28 cellular contexts compared by ENCODE assay signal in the genomic region with DNA sequence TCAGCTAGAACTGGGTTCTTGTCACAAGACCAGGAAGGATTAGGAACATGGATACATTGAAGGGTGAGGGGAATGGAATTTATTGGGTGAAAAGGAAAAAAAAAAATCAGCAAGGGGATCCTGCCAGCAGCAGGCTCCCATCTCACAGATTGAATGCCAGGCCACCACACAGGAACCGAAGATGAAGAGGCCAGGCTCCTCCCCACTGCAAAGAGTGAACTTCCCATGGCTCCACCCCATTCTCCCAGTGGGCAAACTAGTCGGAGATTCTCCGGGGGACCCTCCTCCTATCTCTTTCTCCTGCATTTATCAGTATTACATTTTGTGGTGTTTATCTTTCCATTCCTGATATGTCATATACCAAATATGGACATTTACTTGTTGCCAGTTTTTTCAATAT.
"Had no signal": no experiment of that assay in that cellular context is flagged by ENCODE, and none has a peak within 500 bp of the region (broad histone marks: within the 10 kb centered on the region; RNA-seq: fewer than 3 reads in every experiment).

No MANE protein-coding gene starts in this region.

- H3K4me3 ChIP-seq: adrenal gland, body of pancreas, colonic mucosa, gastroesophageal sphincter, heart right ventricle had no signal

- H3K9me3 ChIP-seq: adrenal gland, body of pancreas, colonic mucosa, gastroesophageal sphincter, heart right ventricle had no signal

- ATAC-seq: activated CD4-positive, alpha-beta T cell treated with anti-CD3 and anti-CD28 coated beads for 36 hours; activated CD8-positive, alpha-beta memory T cell treated with anti-CD3 and anti-CD28 coated beads, Interleukin-2, amount 10 ng/mL, durations not matched to agents 7 days and 5 days; activated CD8-positive, alpha-beta T cell treated with anti-CD3 and anti-CD28 coated beads, Interleukin-2, amount 10 ng/mL, durations not matched to agents 7 days and 5 days; activated naive CD8-positive, alpha-beta T cell treated with anti-CD3 and anti-CD28 coated beads, Interleukin-2, amount 50 U/mL, for 24 hours; body of pancreas; esophagus mucosa; foreskin keratinocyte; gastroesophageal sphincter; heart right ventricle had no signal

- H3K27me3 ChIP-seq: body of pancreas, colonic mucosa, foreskin keratinocyte, gastroesophageal sphincter, heart right ventricle had no signal

- H3K36me3 ChIP-seq: adrenal gland, colonic mucosa, gastroesophageal sphincter, heart right ventricle had no signal

- H3K27ac ChIP-seq: adrenal gland, body of pancreas, colonic mucosa, foreskin keratinocyte, gastroesophageal sphincter, heart right ventricle, VCaP had no signal

- DNase-seq: activated B cell treated with CpG ODN at 0.5 μM for 24 hours; activated CD4-positive, alpha-beta memory T cell treated with anti-CD3 and anti-CD28 coated beads for 36 hours; activated CD4-positive, alpha-beta T cell treated with anti-CD3 and anti-CD28 coated beads for 36 hours; activated CD4-positive, alpha-beta T cell treated with anti-CD3 and anti-CD28 coated beads, Interleukin-2, amount 10 ng/mL, durations not matched to agents 24 days and 14 days; activated CD4-positive, CD25-positive, alpha-beta regulatory T cell treated with anti-CD3 and anti-CD28 coated beads, Interleukin-2, amount 50 U/mL, for 72 hours; activated CD8-positive, alpha-beta memory T cell treated with anti-CD3 and anti-CD28 coated beads, Interleukin-2, amount 10 ng/mL, durations not matched to agents 7 days and 5 days; activated CD8-positive, alpha-beta memory T cell treated with anti-CD3 and anti-CD28 coated beads, Interleukin-2, amount 50 U/mL, for 4 hours; activated CD8-positive, alpha-beta T cell treated with anti-CD3 and anti-CD28 coated beads, Interleukin-2, amount 10 ng/mL, durations not matched to agents 7 days and 5 days; activated effector memory CD4-positive, alpha-beta T cell treated with anti-CD3 and anti-CD28 coated beads, Interleukin-2, amount 50 U/mL, for 16 hours; activated naive CD4-positive, alpha-beta T cell treated with anti-CD3 and anti-CD28 coated beads for 36 hours; activated naive CD8-positive, alpha-beta T cell treated with anti-CD3 and anti-CD28 coated beads for 36 hours; activated naive CD8-positive, alpha-beta T cell treated with anti-CD3 and anti-CD28 coated beads, Interleukin-2, amount 50 U/mL, for 24 hours; activated T-cell treated with anti-CD3 and anti-CD28 coated beads, Interleukin-2, amount 50 U/mL, for 1 hour; activated T-cell treated with anti-CD3 and anti-CD28 coated beads, Interleukin-2, amount 50 U/mL, for 48 hours; adrenal gland; amygdala; aorta; body of pancreas; caudate nucleus; cerebellar nuclear complex; colonic mucosa; effector CD8-positive, alpha-beta T cell; foreskin keratinocyte; heart right ventricle; T-helper 2 cell had no signal

- H3K4me1 ChIP-seq: adrenal gland, body of pancreas, colonic mucosa, foreskin keratinocyte, gastroesophageal sphincter, heart right ventricle had no signal
